Comparison of ENCODE assay signal across 1 cellular context in the genomic region with DNA sequence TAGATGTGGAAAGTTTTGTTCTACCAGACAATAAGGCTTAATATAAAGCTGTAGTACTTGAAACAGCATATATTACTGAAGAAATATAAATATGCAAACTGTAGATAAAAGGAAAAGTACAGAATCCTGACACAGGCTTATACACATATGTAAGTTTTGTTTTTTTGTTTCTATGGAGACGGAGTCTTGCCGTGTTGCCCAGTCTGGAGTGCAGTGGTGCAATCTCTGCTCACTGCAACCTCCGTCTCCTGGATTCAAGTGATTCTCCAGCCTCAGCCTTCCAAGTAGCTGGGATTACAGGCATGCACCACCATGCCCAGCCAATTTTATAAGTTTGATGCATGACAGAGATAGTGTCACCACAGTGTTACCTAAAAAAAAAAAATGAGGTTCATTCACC.
TF ChIP-seq lines count a peak whose summit lies in the region.

No MANE protein-coding gene starts in this region.

TF ChIP-seq in HepG2, 621 proteins besides CTCF, POLR2A, EP300 and RAD21:
- TF ChIP-seq SRF (IDR thresholded peaks at IDR 0.05; ENCODE audit: low read depth, low read length) = no peak
- TF ChIP-seq ZNF121 (CRISPR knock-in tag; IDR thresholded peaks at IDR 0.05) = peak; percentile 78
